9 cellular contexts compared by ENCODE assay signal in genomic region chr4:175891863-175892262, GRCh38.
DNase-seq lines count a peak whose midpoint lies in the region; ATAC-seq and TF ChIP-seq lines count a peak whose summit lies in the region.
"Had no signal": no experiment of that assay in that cellular context is flagged by ENCODE, and none has a peak within 500 bp of the region (broad histone marks: within the 10 kb centered on the region; RNA-seq: fewer than 3 reads in every experiment).

No MANE protein-coding gene starts in this region.

- H3K4me3 Mint-ChIP-seq in T-helper 2 cell treated with Interferon-gamma antibody and Interleukin-4, amounts not matched to agents 5 μg/mL and 100 μg/mL, for 36 hours: no peak overlapping the region
- H3K4me3 Mint-ChIP-seq: activated naive CD8-positive, alpha-beta T cell treated with anti-CD3 and anti-CD28 coated beads, Interleukin-2, amount 10 ng/mL, durations not matched to agents 7 days and 5 days had no signal

- no peaks in the 10 kb centered on the region for H3K36me3 ChIP-seq in tibial artery
- no peaks in the 10 kb centered on the region for H3K36me3 ChIP-seq in MG63

- no peak overlapping the region for H3K4me3 ChIP-seq in AG10803 (ENCODE audit: low read length)
- no peak overlapping the region for H3K4me3 ChIP-seq in fibroblast of the aortic adventitia (ENCODE audit: low read depth, low read length)
- H3K4me3 ChIP-seq in tibial artery: no peak overlapping the region
- no peak overlapping the region for H3K4me3 ChIP-seq in MG63

- H3K4me1 Mint-ChIP-seq in T-helper 2 cell treated with Interferon-gamma antibody and Interleukin-4, amounts not matched to agents 5 μg/mL and 100 μg/mL, for 36 hours (ENCODE audit: low read depth): no peaks in the 10 kb centered on the region
- H3K4me1 Mint-ChIP-seq: activated naive CD8-positive, alpha-beta T cell treated with anti-CD3 and anti-CD28 coated beads, Interleukin-2, amount 10 ng/mL, durations not matched to agents 7 days and 5 days had no signal

- H3K9me3 Mint-ChIP-seq in T-helper 2 cell treated with Interferon-gamma antibody and Interleukin-4, amounts not matched to agents 5 μg/mL and 100 μg/mL, for 36 hours: no peaks in the 10 kb centered on the region
- H3K9me3 Mint-ChIP-seq: activated naive CD8-positive, alpha-beta T cell treated with anti-CD3 and anti-CD28 coated beads, Interleukin-2, amount 10 ng/mL, durations not matched to agents 7 days and 5 days had no signal

- H3K36me3 Mint-ChIP-seq in T-helper 2 cell treated with Interferon-gamma antibody and Interleukin-4, amounts not matched to agents 5 μg/mL and 100 μg/mL, for 36 hours (ENCODE audit: low read depth): no peaks in the 10 kb centered on the region
- H3K36me3 Mint-ChIP-seq: activated naive CD8-positive, alpha-beta T cell treated with anti-CD3 and anti-CD28 coated beads, Interleukin-2, amount 10 ng/mL, durations not matched to agents 7 days and 5 days had no signal

- DNase-seq in AG10803 (ENCODE audit: low read depth) (peak; percentile 8), NCI-H748 (lab: John Stamatoyannopoulos, UW; ENCODE audit: unreplicated experiment) (peak; percentile 80), fibroblast of the aortic adventitia (ENCODE audit: low read depth) (peak; percentile 0), tibial artery (no peak), MG63 (no peak)
- no peak for DNase-seq in T-helper 2 cell treated with Interferon-gamma antibody and Interleukin-4, amounts not matched to agents 5 μg/mL and 100 μg/mL, for 36 hours (ENCODE audit: low spot score)
- DNase-seq: activated naive CD8-positive, alpha-beta T cell treated with anti-CD3 and anti-CD28 coated beads, Interleukin-2, amount 10 ng/mL, durations not matched to agents 7 days and 5 days had no signal

- H3K4me1 ChIP-seq in tibial artery: no peaks in the 10 kb centered on the region

- ATAC-seq in GM19395 (IDR thresholded peaks at IDR 0.05; ENCODE audit: unreplicated experiment): peak; percentile 62
- ATAC-seq in GM18520 (IDR thresholded peaks at IDR 0.05; ENCODE audit: unreplicated experiment): no peak

- TF ChIP-seq CTCF in AG10803 (conservative IDR thresholded peaks at IDR 0.05; ENCODE audit: low read length) (peak; percentile 18), fibroblast of the aortic adventitia (IDR thresholded peaks at IDR 0.05; ENCODE audit: insufficient read depth, low read length) (peak; percentile 5), tibial artery (IDR thresholded peaks at IDR 0.05) (no peak)

- no peak overlapping the region for H3K27ac Mint-ChIP-seq in T-helper 2 cell treated with Interferon-gamma antibody and Interleukin-4, amounts not matched to agents 5 μg/mL and 100 μg/mL, for 36 hours
- H3K27ac Mint-ChIP-seq: activated naive CD8-positive, alpha-beta T cell treated with anti-CD3 and anti-CD28 coated beads, Interleukin-2, amount 10 ng/mL, durations not matched to agents 7 days and 5 days had no signal

- no peaks in the 10 kb centered on the region for H3K27me3 ChIP-seq in tibial artery
- H3K27me3 ChIP-seq in MG63: peaks cover 31% of the 10 kb centered on the region

- H3K9me3 ChIP-seq in tibial artery (no peaks in the 10 kb centered on the region), MG63 (no peaks in the 10 kb centered on the region; the same call in 1 of the 2 replicates)

- intact Hi-C loops in tibial artery (cut with DNase I; ENCODE audit: low total_unique reads): no loop called here

- no peak overlapping the region for H3K27ac ChIP-seq in tibial artery

- H3K27me3 Mint-ChIP-seq in T-helper 2 cell treated with Interferon-gamma antibody and Interleukin-4, amounts not matched to agents 5 μg/mL and 100 μg/mL, for 36 hours (ENCODE audit: low read depth): no peaks in the 10 kb centered on the region
- H3K27me3 Mint-ChIP-seq: activated naive CD8-positive, alpha-beta T cell treated with anti-CD3 and anti-CD28 coated beads, Interleukin-2, amount 10 ng/mL, durations not matched to agents 7 days and 5 days had no signal

Comparison
In these comparisons a context has a peak if more than half of its experiments do, and no peak if none do; other contexts are left out.
1. DNase-seq: peak in AG10803 (single experiment), NCI-H748 (single experiment) and fibroblast of the aortic adventitia (single experiment); none in T-helper 2 cell treated with Interferon-gamma antibody and Interleukin-4, amounts not matched to agents 5 μg/mL and 100 μg/mL, for 36 hours (single experiment), tibial artery (0 of 2) and MG63 (single experiment).
2. CTCF ChIP-seq: peak in AG10803 (single experiment) and fibroblast of the aortic adventitia (single experiment); none in tibial artery (0 of 2).